ENCODE assay signal across 8 cellular contexts in the genomic region with DNA sequence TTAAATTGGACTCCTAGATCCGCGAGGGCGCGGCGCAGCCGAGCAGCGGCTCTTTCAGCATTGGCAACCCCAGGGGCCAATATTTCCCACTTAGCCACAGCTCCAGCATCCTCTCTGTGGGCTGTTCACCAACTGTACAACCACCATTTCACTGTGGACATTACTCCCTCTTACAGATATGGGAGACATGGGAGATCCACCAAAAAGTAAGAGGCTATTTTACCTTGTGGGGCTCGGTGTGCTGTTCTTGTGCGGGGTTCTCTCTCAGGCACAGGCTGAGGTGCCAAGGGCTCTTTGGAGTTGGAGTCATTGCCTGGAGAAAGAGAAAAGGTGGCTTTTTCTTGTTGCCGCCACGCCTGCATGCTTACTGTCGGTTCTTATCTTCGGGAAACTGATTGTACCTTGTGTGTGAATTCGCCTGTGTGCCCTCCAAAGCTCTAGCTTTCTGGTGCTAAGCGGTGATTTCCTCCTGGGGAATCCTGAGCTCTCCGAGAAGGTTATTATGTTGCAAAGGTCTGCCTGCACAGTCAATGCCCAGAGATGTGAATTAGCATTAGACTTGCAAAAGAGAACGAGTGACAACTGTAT. TPM values are rescaled to one million over a fixed set of nuclear protein-coding genes. Genes with fewer than 3 reads are reported as not detected.
DNase-seq lines count a peak whose midpoint lies in the region; TF ChIP-seq lines count a peak whose summit lies in the region.

No MANE protein-coding gene starts in this region.

- intact Hi-C loops in A673 (cut with micrococcal nuclease; ENCODE audit: unreplicated experiment) (loop anchor here (2.0 to 10.0 kb wide), 4 partner anchors 624 to 1271 kb away; no protein-coding TSS in a partner anchor), breast epithelium (cut with DNase I; ENCODE audit: low total_unique reads) (no loop called here)

- H3K36me3 ChIP-seq in A673 (ENCODE audit: insufficient read depth, low read length, poor library complexity, severe bottlenecking) (no peaks in the 10 kb centered on the region), HUES48 (ENCODE audit: control insufficient read depth, insufficient read depth, low read length) (no peaks in the 10 kb centered on the region), breast epithelium (no peaks in the 10 kb centered on the region), mucosa of rectum (ENCODE audit: control insufficient read depth in 2 of 2, insufficient read depth in 2 of 2, low read length in 2 of 2) (no peaks in the 10 kb centered on the region)

- H3K4me3 ChIP-seq in A673 (ENCODE audit: low read depth, low read length, poor library complexity, severe bottlenecking) (peak overlapping the region; percentile 87), HUES48 (ENCODE audit: low read depth, low read length) (peak overlapping the region; percentile 67), breast epithelium (peak overlapping the region; percentile 31 to 64 (median 47)), mucosa of rectum (ENCODE audit: low read length in 2 of 2) (peak overlapping the region; percentile 71 to 75)

- TF ChIP-seq CTCF in A673 (conservative IDR thresholded peaks at IDR 0.05; ENCODE audit: low read depth, low read length), result no peak
- TF ChIP-seq CTCF in breast epithelium (IDR thresholded peaks at IDR 0.05), result no peak

- H3K27ac ChIP-seq in A673 (ENCODE audit: low read depth, low read length, poor library complexity, severe bottlenecking) (peak overlapping the region; percentile 91), HUES48 (ENCODE audit: low read depth, low read length) (peak overlapping the region; percentile 17), breast epithelium (no peak overlapping the region), mucosa of rectum (ENCODE audit: low read depth in 2 of 2, low read length in 2 of 2) (peak overlapping the region; percentile 26 to 55)

- H3K9me3 ChIP-seq in A673 (ENCODE audit: low read depth, low read length, poor library complexity, severe bottlenecking) (no peaks in the 10 kb centered on the region), HUES48 (ENCODE audit: control insufficient read depth, insufficient read depth, low read length) (no peaks in the 10 kb centered on the region), breast epithelium (no peaks in the 10 kb centered on the region), mucosa of rectum (ENCODE audit: control insufficient read depth in 2 of 2, low read length in 2 of 2) (no peaks in the 10 kb centered on the region)

- H3K4me1 ChIP-seq in A673 (ENCODE audit: insufficient read depth, low read length, poor library complexity, severe bottlenecking) (peaks cover 7% of the 10 kb centered on the region), HUES48 (ENCODE audit: control insufficient read depth, insufficient read depth, low read length) (peaks cover 84% of the 10 kb centered on the region), breast epithelium (peaks cover 0 to 12% of the 10 kb centered on the region in 2 donors), mucosa of rectum (ENCODE audit: control insufficient read depth in 2 of 2, insufficient read depth in 2 of 2, low read length in 2 of 2) (peaks cover 0 to 6% of the 10 kb centered on the region in 2 donors)

- H3K9ac ChIP-seq in HUES48 (ENCODE audit: low read depth, low read length) (no peak overlapping the region), mucosa of rectum (ENCODE audit: low read depth in 1 of 2, low read length in 2 of 2) (peak overlapping the region; percentile 27 to 61)

- CTCF ChIA-PET in A673 (lab: Charles Lee), result no interaction called here

- H3K27me3 ChIP-seq in A673 (replicated peaks; ENCODE audit: insufficient read depth, low read depth, low read length, poor library complexity) (no peaks in the 10 kb centered on the region), HUES48 (ENCODE audit: control insufficient read depth, insufficient read depth, low read length) (peaks cover 98% of the 10 kb centered on the region), breast epithelium (peaks cover 0 to 98% of the 10 kb centered on the region in 2 donors), mucosa of rectum (ENCODE audit: control insufficient read depth in 2 of 2, insufficient read depth in 2 of 2, low read length in 2 of 2) (peaks cover 37 to 80% of the 10 kb centered on the region in 2 donors)

- no TSS peak for BruUV-seq in A673 (replicated peaks; lab: Mats Ljungman, UMichigan)

- DNase-seq in A673 (ENCODE audit: low spot score) (no peak), breast epithelium (ENCODE audit: low spot score in 2 of 2) (no peak), DMS79 (lab: John Stamatoyannopoulos, UW) (no peak), NCI-H446 treated with DMSO at 0.1 percent for 48 hours (lab: John Stamatoyannopoulos, UW) (no peak), amygdala (lab: John Stamatoyannopoulos, UW) (no peak), GM19238 (ENCODE audit: insufficient read length, low spot score) (no peak)

- TF ChIP-seq POLR2A in breast epithelium (IDR thresholded peaks at IDR 0.05), result no peak

- POLR2A ChIA-PET in A673 (lab: Charles Lee; ENCODE audit: low non-redundant PET), result interaction anchor here (0.7 kb wide), 1 partner anchor 24 kb away, joined by 3 read pairs; no protein-coding TSS in a partner anchor

RNA-seq across cellular contexts. Expression of a gene that starts 0.3 kb away (rescaled TPM):
- total RNA-seq in A673 (2021) (11.1 and 11.8 TPM in 2 replicates), breast epithelium (1 to 10 TPM in 1 of 3 donors, not detected in 2; 1.6 TPM)

Comparison
In these comparisons a context has a peak if more than half of its experiments do, and no peak if none do; other contexts are left out.
1. H3K27ac ChIP-seq: peak in A673 (single experiment), HUES48 (single experiment) and mucosa of rectum (2 of 2); none in breast epithelium (0 of 2).
2. Peak in every context shown above with its lines, with median percentiles within 50 percentile points of each other: H3K4me3 ChIP-seq.